Comparison of ENCODE assay signal across 14 cellular contexts in genomic region chrX:55758033-55758432, GRCh38.
"Had no signal": no experiment of that assay in that cellular context is flagged by ENCODE, and none has a peak within 500 bp of the region (broad histone marks: within the 10 kb centered on the region; RNA-seq: fewer than 3 reads in every experiment).

No MANE protein-coding gene starts in this region.

- ATAC-seq: activated CD8-positive, alpha-beta memory T cell treated with anti-CD3 and anti-CD28 coated beads, Interleukin-2, amount 10 ng/mL, durations not matched to agents 7 days and 5 days; activated naive CD4-positive, alpha-beta T cell treated with anti-CD3 and anti-CD28 coated beads, Interleukin-2, amount 50 U/mL, for 72 hours; activated T-cell treated with anti-CD3 and anti-CD28 coated beads, Interleukin-2, amount 50 U/mL, for 4 hours; foreskin keratinocyte; heart right ventricle; left lung had no signal

- DNase-seq: activated CD4-positive, alpha-beta T cell treated with anti-CD3 and anti-CD28 coated beads, Interleukin-2, amount 50 U/mL, for 48 hours; activated CD4-positive, CD25-positive, alpha-beta regulatory T cell treated with anti-CD3 and anti-CD28 coated beads, Interleukin-2, amount 50 U/mL, for 72 hours; activated CD8-positive, alpha-beta memory T cell treated with anti-CD3 and anti-CD28 coated beads, Interleukin-2, amount 10 ng/mL, durations not matched to agents 7 days and 5 days; activated effector memory CD4-positive, alpha-beta T cell treated with anti-CD3 and anti-CD28 coated beads, Interleukin-2, amount 50 U/mL, for 16 hours; activated T-cell treated with anti-CD3 and anti-CD28 coated beads, Interleukin-2, amount 50 U/mL, for 4 hours; effector CD4-positive, alpha-beta T cell; foreskin keratinocyte; heart right ventricle; islet precursor cell; left lung; mesendoderm; nephron progenitor cell; T-helper 2 cell had no signal
